Comparison of ENCODE assay signal across 8 cellular contexts in genomic region chr13:30870049-30870884, GRCh38. TPM values are rescaled to one million over a fixed set of nuclear protein-coding genes. Genes with fewer than 3 reads are reported as not detected.
DNase-seq lines count a peak whose midpoint lies in the region; ATAC-seq, FAIRE-seq and TF ChIP-seq lines count a peak whose summit lies in the region.

No MANE protein-coding gene starts in this region.

- H3K9me3 ChIP-seq in breast epithelium, result no peaks in the 10 kb centered on the region
- no peaks in the 10 kb centered on the region for H3K9me3 ChIP-seq in liver (ENCODE audit: control insufficient read depth in 4 of 4, low read length in 3 of 4)
- no peaks in the 10 kb centered on the region for H3K9me3 ChIP-seq in thoracic aorta

- no peak overlapping the region for H3K9ac ChIP-seq in liver (ENCODE audit: low read depth in 1 of 2, low read length in 2 of 2)

- peak; percentile 82 for DNase-seq in COLO829 (ENCODE audit: low spot score)
- peak; percentile 92 for DNase-seq in HEK293T (ENCODE audit: extremely low spot score)
- peak; percentile 20 for DNase-seq in RPMI8226
- peak in 1 of 2 donors; percentile 78 for DNase-seq in breast epithelium (ENCODE audit: low spot score in 2 of 2)
- DNase-seq in thoracic aorta (ENCODE audit: low spot score), result peak; percentile 54
- DNase-seq in frontal cortex (ENCODE audit: low spot score in 2 of 2), result no peak

- FAIRE-seq in frontal cortex (lab: Jason Lieb, UNC), result no peak

- 77% methylated on average over 9 of the region's 9 CpGs for WGBS in liver

- H3K36me3 ChIP-seq in breast epithelium (no peaks in the 10 kb centered on the region), liver (ENCODE audit: control insufficient read depth in 4 of 4, insufficient read depth in 3 of 4, low read depth in 1 of 4, low read length in 3 of 4) (no peaks in the 10 kb centered on the region), thoracic aorta (no peaks in the 10 kb centered on the region)

- no peak for TF ChIP-seq POLR2A in breast epithelium (IDR thresholded peaks at IDR 0.05)

- POLR2A ChIA-PET in HEK293T (lab: Yijun Ruan, JAX), result interaction anchor here (0.7 to 1.4 kb wide), 5 partner anchors 11 to 533 kb away, joined by 3 to 7 read pairs (median 3); no protein-coding TSS in a partner anchor

- H3K4me3 ChIP-seq in breast epithelium, result no peak overlapping the region
- H3K4me3 ChIP-seq in liver (ENCODE audit: low read depth in 1 of 3, low read length in 3 of 3), result no peak overlapping the region
- peak overlapping the region; percentile 7 for H3K4me3 ChIP-seq in thoracic aorta

- intact Hi-C loops in breast epithelium (cut with DNase I; ENCODE audit: low total_unique reads), result no loop called here

- ATAC-seq in thoracic aorta (ENCODE audit: insufficient number of reproducible peaks, low FRiP score, low read depth) (peak; percentile 63), GM19328 (IDR thresholded peaks at IDR 0.05; ENCODE audit: unreplicated experiment) (no peak)

- H3K27me3 ChIP-seq in breast epithelium (no peaks in the 10 kb centered on the region), liver (ENCODE audit: control insufficient read depth in 4 of 4, insufficient read depth in 4 of 4, low read length in 3 of 4) (no peaks in the 10 kb centered on the region), thoracic aorta (replicated peaks; ENCODE audit: insufficient read depth) (no peaks in the 10 kb centered on the region)

- TF ChIP-seq RAD21 in liver (IDR thresholded peaks at IDR 0.05), result no peak

- H3K4me1 ChIP-seq in breast epithelium (peaks cover 0 to 3% of the 10 kb centered on the region in 2 donors), liver (ENCODE audit: control insufficient read depth in 4 of 4, insufficient read depth in 4 of 4, low read length in 3 of 4) (peaks cover 0 to 2% (median 0%) of the 10 kb centered on the region in 4 donors), thoracic aorta (ENCODE audit: control insufficient read depth in 1 of 2, low read depth in 2 of 2) (peaks cover 37 to 79% of the 10 kb centered on the region in 2 donors)

- TF ChIP-seq CTCF in breast epithelium (IDR thresholded peaks at IDR 0.05), result no peak
- TF ChIP-seq CTCF in liver (IDR thresholded peaks at IDR 0.05; ENCODE audit: low read depth, low read length, missing input control), result no peak
- no peak for TF ChIP-seq CTCF in thoracic aorta (IDR thresholded peaks at IDR 0.05)

- CTCF ChIA-PET in HEK293T (lab: Yijun Ruan, JAX), result no interaction called here

- H3K27ac ChIP-seq in breast epithelium (peak overlapping the region; percentile 71 to 94), liver (ENCODE audit: low read depth in 1 of 2, low read length in 2 of 2) (no peak overlapping the region), thoracic aorta (peak overlapping the region; percentile 93 to 94)

TF ChIP-seq in HEK293T, 16 proteins besides CTCF, POLR2A, EP300 and RAD21:
- peak; percentile 56; the same call in 1 of the 2 replicates for TF ChIP-seq SP1 (IDR thresholded peaks at IDR 0.05)
- no peak for TF ChIP-seq ELF4 (IDR thresholded peaks at IDR 0.05)
TF ChIP-seq in HEK293T: peak in this region for 1.

TF ChIP-seq in liver, 16 proteins besides CTCF, POLR2A, EP300 and RAD21:
- no peak for TF ChIP-seq RXRA (IDR thresholded peaks at IDR 0.05)
- no peak for TF ChIP-seq FOXA2 (IDR thresholded peaks at IDR 0.05)
- peak; percentile 21 for TF ChIP-seq NR2F2 (IDR thresholded peaks at IDR 0.05)
- no peak for TF ChIP-seq HNF4A (conservative IDR thresholded peaks at IDR 0.05)
- TF ChIP-seq TAF1 (conservative IDR thresholded peaks at IDR 0.05), result no peak
- TF ChIP-seq EGR1 (IDR thresholded peaks at IDR 0.05; ENCODE audit: low read depth in 2 of 2), result no peak
- TF ChIP-seq SP1 (IDR thresholded peaks at IDR 0.05), result peak; percentile 4
- no peak for TF ChIP-seq ZBTB33 (IDR thresholded peaks at IDR 0.05)
- no peak for TF ChIP-seq MAX (IDR thresholded peaks at IDR 0.05)
- TF ChIP-seq YY1 (IDR thresholded peaks at IDR 0.05), result no peak
- TF ChIP-seq GABPA (IDR thresholded peaks at IDR 0.05 in 1 of 2, conservative IDR thresholded peaks at IDR 0.05 in 1 of 2), result no peak
- TF ChIP-seq FOXA1 (IDR thresholded peaks at IDR 0.05), result no peak
- TF ChIP-seq ATF3 (IDR thresholded peaks at IDR 0.05), result no peak

RNA-seq across cellular contexts. Expression of gene MEDAG, which starts 35.8 kb away (rescaled TPM):
- total RNA-seq in breast epithelium (100 to 1,000 TPM in 1 of 3 donors, 10 to 100 TPM in 2; 76.2 to 142 (median 95.4) TPM), liver (under 1 TPM; 0.05 to 0.50 TPM), thoracic aorta (100 to 1,000 TPM; 163 to 634 TPM), frontal cortex (0.82 TPM)
- polyA plus RNA-seq in liver, result under 1 TPM; 0.24 to 0.29 TPM

Comparison
In these comparisons a context has a peak if more than half of its experiments do, and no peak if none do; other contexts are left out.
1. DNase-seq: peak in COLO829 (single experiment), HEK293T (single experiment), RPMI8226 (single experiment) and thoracic aorta (single experiment); none in frontal cortex (0 of 2).
2. H3K27ac ChIP-seq: peak in breast epithelium (2 of 2) and thoracic aorta (2 of 2); none in liver (0 of 2).
3. RNA of gene MEDAG, which starts 35.8 kb away (total RNA-seq): 163 to 634 TPM in thoracic aorta and 76.2 to 142 TPM in breast epithelium; 0.82 TPM in frontal cortex (single experiment) and 0.05 to 0.50 TPM in liver; every median in the first group is over 10 times any median in the second.